Comparison of ENCODE assay signal across 22 cellular contexts in genomic region chr1:226787071-226787470, GRCh38.
"Had no signal": no experiment of that assay in that cellular context is flagged by ENCODE, and none has a peak within 500 bp of the region (broad histone marks: within the 10 kb centered on the region; RNA-seq: fewer than 3 reads in every experiment).

No MANE protein-coding gene starts in this region.

- H3K36me3 ChIP-seq: brain microvascular endothelial cell, neural progenitor cell, ovary had no signal

- H3K27ac Mint-ChIP-seq: activated naive CD8-positive, alpha-beta T cell treated with anti-CD3 and anti-CD28 coated beads, Interleukin-2, amount 10 ng/mL, durations not matched to agents 7 days and 5 days; activated T-helper 1 cell treated with anti-CD3 and anti-CD28 coated beads, Interleukin-12 subunit alpha, Interleukin-12 subunit beta, Interleukin-2, Interleukin-4 antibody, amounts not matched to agents 30 ng/mL and 10 ng/mL and 1 ng/mL, durations not matched to agents 14 hours and 24 hours and 36 hours; effector memory CD8-positive, alpha-beta T cell; neural progenitor cell; T-cell had no signal

- DNase-seq: activated CD4-positive, alpha-beta T cell treated with anti-CD3 and anti-CD28 coated beads, Interleukin-2, amount 50 U/mL, for 1 hour; activated CD8-positive, alpha-beta memory T cell treated with anti-CD3 and anti-CD28 coated beads for 24 hours; activated naive CD4-positive, alpha-beta T cell; activated naive CD8-positive, alpha-beta T cell treated with anti-CD3 and anti-CD28 coated beads, Interleukin-2, amount 10 ng/mL, durations not matched to agents 7 days and 5 days; brain microvascular endothelial cell; cerebellar nuclear complex; effector memory CD8-positive, alpha-beta T cell; kidney; mesendoderm; naive B cell; ovary; SK-N-SH; stimulated activated CD4-positive, alpha-beta T cell treated with anti-CD3 and anti-CD28 coated beads, Interleukin-4, amount 100 ng/mL, for 24 hours; stimulated activated naive CD4-positive, alpha-beta T cell treated with Interleukin-2 at 50 U/mL for 16 hours; T-cell; T-helper 9 cell; testis had no signal

- H3K4me1 ChIP-seq: testis had no signal

- H3K9me3 Mint-ChIP-seq: activated naive CD8-positive, alpha-beta T cell treated with anti-CD3 and anti-CD28 coated beads, Interleukin-2, amount 10 ng/mL, durations not matched to agents 7 days and 5 days; activated T-helper 1 cell treated with anti-CD3 and anti-CD28 coated beads, Interleukin-12 subunit alpha, Interleukin-12 subunit beta, Interleukin-2, Interleukin-4 antibody, amounts not matched to agents 30 ng/mL and 10 ng/mL and 1 ng/mL, durations not matched to agents 14 hours and 24 hours and 36 hours; effector memory CD8-positive, alpha-beta T cell; naive B cell; neural progenitor cell; T-cell had no signal

- ATAC-seq: effector memory CD8-positive, alpha-beta T cell; T-cell had no signal

- H3K27me3 ChIP-seq: brain microvascular endothelial cell, hepatocyte, neural progenitor cell, ovary, testis had no signal

- H3K4me1 Mint-ChIP-seq: naive B cell had no signal

- H3K9me3 ChIP-seq: ovary, SK-N-SH, testis had no signal

- H3K27me3 Mint-ChIP-seq: effector memory CD8-positive, alpha-beta T cell; T-cell had no signal

- H3K4me3 Mint-ChIP-seq: activated naive CD8-positive, alpha-beta T cell treated with anti-CD3 and anti-CD28 coated beads, Interleukin-2, amount 10 ng/mL, durations not matched to agents 7 days and 5 days; activated T-helper 1 cell treated with anti-CD3 and anti-CD28 coated beads, Interleukin-12 subunit alpha, Interleukin-12 subunit beta, Interleukin-2, Interleukin-4 antibody, amounts not matched to agents 30 ng/mL and 10 ng/mL and 1 ng/mL, durations not matched to agents 14 hours and 24 hours and 36 hours; effector memory CD8-positive, alpha-beta T cell; naive B cell; neural progenitor cell; T-cell had no signal

- H3K27ac ChIP-seq: brain microvascular endothelial cell, epithelial cell of prostate, hepatocyte, neural progenitor cell, ovary, skin epidermis, testis had no signal

- FAIRE-seq: kidney had no signal

- H3K36me3 Mint-ChIP-seq: naive B cell, neural progenitor cell, T-cell had no signal

- H3K4me3 ChIP-seq: hepatocyte, neural progenitor cell, ovary, skin epidermis, testis had no signal
